1 cellular context compared by ENCODE assay signal in the genomic region with DNA sequence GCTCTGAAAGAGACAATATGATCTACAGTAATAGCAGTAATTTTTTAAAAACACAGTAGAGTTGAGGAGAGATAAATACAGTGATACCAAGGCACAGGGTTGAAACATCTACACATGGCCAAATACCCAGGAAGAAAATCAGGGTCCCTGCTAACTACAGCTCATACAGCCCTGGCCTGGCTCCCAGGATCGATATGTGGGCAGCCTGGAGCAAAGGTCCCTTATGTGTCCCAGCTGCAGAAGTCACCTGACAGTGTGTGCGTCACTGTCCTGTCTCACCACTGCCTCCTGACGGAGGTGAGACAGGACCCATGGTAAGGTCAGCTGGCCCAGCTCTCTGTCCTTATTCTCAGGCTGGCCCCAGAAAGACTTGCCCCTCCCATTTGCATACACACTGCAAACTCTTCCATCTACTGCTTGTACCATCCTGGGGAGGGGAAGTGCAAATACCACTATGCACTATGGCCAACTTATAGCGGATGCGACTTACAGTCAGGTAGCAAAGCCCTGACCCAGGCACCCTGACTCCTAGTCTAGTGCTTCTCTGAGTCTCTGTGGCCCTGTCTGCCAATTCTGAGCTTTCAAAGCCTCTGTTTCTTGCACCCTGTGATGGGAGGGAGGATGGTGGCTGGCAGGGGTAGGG.
TF ChIP-seq lines count a peak whose summit lies in the region.

No MANE protein-coding gene starts in this region.

TF ChIP-seq in HepG2, 621 proteins besides CTCF, POLR2A, EP300 and RAD21 (continued from another document):
- TF ChIP-seq HDAC6 (IDR thresholded peaks at IDR 0.05; ENCODE audit: low read depth, low read length) (no peak), ZNF777 (CRISPR knock-in tag; IDR thresholded peaks at IDR 0.05) (no peak), CBX5 (CRISPR knock-in tag; IDR thresholded peaks at IDR 0.05; ENCODE audit: borderline replicate concordance) (peak; percentile 68; the same call in 1 of the 2 replicates), SETDB1 (CRISPR knock-in tag; IDR thresholded peaks at IDR 0.05; ENCODE audit: borderline replicate concordance) (no peak), GATAD1 (CRISPR knock-in tag; IDR thresholded peaks at IDR 0.05) (peak; percentile 65; the same call in 1 of the 2 replicates), KAT8 (CRISPR knock-in tag; IDR thresholded peaks at IDR 0.05) (peak; percentile 81), ZNF607 (CRISPR knock-in tag; IDR thresholded peaks at IDR 0.05; ENCODE audit: borderline replicate concordance) (no peak), PRDM15 (CRISPR knock-in tag; IDR thresholded peaks at IDR 0.05) (no peak), ZFP90 (CRISPR knock-in tag; IDR thresholded peaks at IDR 0.05; ENCODE audit: borderline replicate concordance) (peak; percentile 74; the same call in 1 of the 2 replicates), SCMH1 (CRISPR knock-in tag; IDR thresholded peaks at IDR 0.05; ENCODE audit: borderline replicate concordance) (no peak), IRF2 (CRISPR knock-in tag; IDR thresholded peaks at IDR 0.05) (peak; percentile 92), NCOA2 (CRISPR knock-in tag; IDR thresholded peaks at IDR 0.05) (peak; percentile 64; the same call in 1 of the 2 replicates), DR1 (CRISPR knock-in tag; IDR thresholded peaks at IDR 0.05) (0 out of 2 replicates have a peak, but pooled peaks have one; percentile 27), PHF8 (CRISPR knock-in tag; IDR thresholded peaks at IDR 0.05) (0 out of 2 replicates have a peak, but pooled peaks have one; percentile 29), DMAP1 (CRISPR knock-in tag; IDR thresholded peaks at IDR 0.05) (peak; percentile 37; the same call in 1 of the 2 replicates), POGK (CRISPR knock-in tag; conservative IDR thresholded peaks at IDR 0.05) (no peak), JUNB (CRISPR knock-in tag; IDR thresholded peaks at IDR 0.05; ENCODE audit: borderline replicate concordance) (no peak)
- TF ChIP-seq, protein P1, sequence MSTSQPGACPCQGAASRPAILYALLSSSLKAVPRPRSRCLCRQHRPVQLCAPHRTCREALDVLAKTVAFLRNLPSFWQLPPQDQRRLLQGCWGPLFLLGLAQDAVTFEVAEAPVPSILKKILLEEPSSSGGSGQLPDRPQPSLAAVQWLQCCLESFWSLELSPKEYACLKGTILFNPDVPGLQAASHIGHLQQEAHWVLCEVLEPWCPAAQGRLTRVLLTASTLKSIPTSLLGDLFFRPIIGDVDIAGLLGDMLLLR (CRISPR knock-in tag; IDR thresholded peaks at IDR 0.05) = no peak
